ENCODE assay signal across 19 cellular contexts in the genomic region with DNA sequence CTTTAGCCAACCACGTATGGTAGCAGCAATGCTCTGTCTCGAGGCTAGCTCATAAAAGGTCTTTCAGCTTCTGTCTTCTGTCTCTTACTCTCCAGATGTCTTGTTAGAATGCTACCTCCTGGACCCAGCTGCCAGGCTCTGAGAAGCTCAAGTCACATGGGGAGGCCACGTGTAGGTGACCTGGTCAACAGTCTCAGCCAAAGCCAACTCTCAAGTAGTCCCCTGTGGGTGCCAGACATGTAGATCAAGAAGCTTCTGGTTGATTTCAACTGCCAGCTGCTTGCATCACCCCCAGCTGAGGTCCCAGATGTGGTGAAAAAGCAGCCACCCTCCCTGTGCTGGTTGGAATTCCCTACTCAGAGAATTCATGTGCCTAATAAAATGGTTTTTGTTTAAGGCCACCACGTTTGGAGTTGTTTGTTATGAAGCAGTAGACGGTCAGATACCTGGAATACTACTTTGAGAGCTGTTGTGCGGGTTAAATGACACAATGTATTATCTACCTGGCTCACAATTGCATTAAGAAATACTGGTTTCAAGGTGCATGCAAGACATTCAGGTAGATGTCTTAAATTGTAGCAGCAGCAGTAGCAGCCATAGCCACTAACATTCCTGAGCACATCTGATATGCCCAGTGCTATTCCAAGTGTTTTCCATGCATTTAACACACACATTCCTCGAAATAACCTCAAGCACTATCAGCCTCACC.
"Had no signal": no experiment of that assay in that cellular context is flagged by ENCODE, and none has a peak within 500 bp of the region (broad histone marks: within the 10 kb centered on the region; RNA-seq: fewer than 3 reads in every experiment).

No MANE protein-coding gene starts in this region.

- H3K4me3 ChIP-seq: esophagus squamous epithelium, heart right ventricle, lower lobe of right lung, neural progenitor cell, right lobe of liver, stomach, thyroid gland had no signal

- DNase-seq: cortex of kidney; effector memory CD8-positive, alpha-beta T cell; erythroblast; esophagus squamous epithelium; foreskin melanocyte; glutamatergic neuron; heart right ventricle; hippocampal formation; left ventricle myocardium superior; lower lobe of right lung; naive thymus-derived CD4-positive, alpha-beta T cell; right lobe of liver; stimulated activated CD4-positive, alpha-beta T cell treated with anti-CD3 and anti-CD28 coated beads, Interleukin-2, amount 100 ng/mL, for 24 hours; stimulated activated CD4-positive, alpha-beta T cell treated with anti-CD3 and anti-CD28 coated beads, Interleukin-4, amount 100 ng/mL, for 24 hours; stimulated activated naive CD4-positive, alpha-beta T cell treated with Interleukin-2 at 50 U/mL for 16 hours; stomach; thyroid gland had no signal

- ATAC-seq: effector memory CD8-positive, alpha-beta T cell; heart right ventricle; left ventricle myocardium superior; lower lobe of right lung; naive thymus-derived CD4-positive, alpha-beta T cell; right lobe of liver; stimulated activated effector memory CD8-positive, alpha-beta T cell treated with anti-CD3 and anti-CD28 coated beads, Interleukin-12 subunit alpha, Interleukin-12 subunit beta, amount 100 ng/mL, for 72 hours had no signal
